Comparison of ENCODE assay signal across 1 cellular context in the genomic region with DNA sequence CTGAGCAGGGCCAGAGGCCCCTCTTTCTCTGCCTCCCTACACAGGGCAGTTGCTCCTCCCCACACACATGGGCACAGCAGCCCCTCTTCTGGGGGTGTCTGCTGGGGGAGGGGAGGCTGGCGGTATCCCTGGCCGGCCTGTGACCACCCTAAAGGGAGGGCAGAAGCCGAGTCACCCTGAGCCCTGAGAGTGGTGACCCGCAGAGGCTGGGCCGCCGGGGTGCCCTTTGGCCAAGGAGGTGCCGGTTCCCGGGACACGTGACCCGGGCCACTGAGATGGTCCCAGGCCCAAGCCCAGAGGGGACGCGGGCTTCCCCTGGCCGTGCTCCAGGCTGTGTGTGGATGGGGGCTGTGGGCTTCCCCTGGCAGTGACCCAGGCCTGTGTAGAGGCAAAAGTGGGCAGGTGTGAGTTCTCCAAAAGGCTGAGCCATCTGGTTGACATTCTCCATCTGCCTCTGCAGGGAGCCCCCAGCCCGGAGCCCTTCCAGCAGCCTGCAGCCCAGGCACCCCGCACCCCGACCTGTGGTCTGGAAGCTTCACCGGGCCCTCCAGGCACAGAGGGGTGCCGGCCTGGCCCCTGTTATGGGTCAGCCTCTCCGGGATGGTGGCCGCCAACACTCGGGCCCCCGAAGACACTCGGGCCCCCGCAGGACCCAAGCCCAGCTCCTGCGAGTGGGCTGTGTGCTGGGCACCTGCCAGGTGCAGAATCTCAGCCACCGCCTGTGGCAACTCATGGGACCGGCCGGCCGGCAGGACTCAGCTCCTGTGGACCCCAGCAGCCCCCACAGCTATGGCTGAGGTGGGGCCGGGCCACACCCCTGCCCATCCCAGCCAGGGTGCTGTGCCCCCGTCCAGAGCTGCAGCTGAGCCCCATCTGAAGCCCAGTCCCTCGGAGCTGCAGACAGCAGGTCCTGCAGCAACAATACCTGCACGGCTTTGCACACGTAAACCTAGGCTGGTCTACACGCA.
TF ChIP-seq lines count a peak whose summit lies in the region.

No MANE protein-coding gene starts in this region.

TF ChIP-seq in K562, 482 proteins besides CTCF, POLR2A, EP300 and RAD21:
- TF ChIP-seq CREBBP (IDR thresholded peaks at IDR 0.05; ENCODE audit: low read depth, low read length) (no peak), RFX1 (IDR thresholded peaks at IDR 0.05) (no peak), RBM14 (IDR thresholded peaks at IDR 0.05; ENCODE audit: borderline replicate concordance, insufficient read depth, low read depth, low read length) (0 out of 2 replicates have a peak, but pooled peaks have one; percentile 89), NCOR1 (IDR thresholded peaks at IDR 0.05) (no peak), RBFOX2 (IDR thresholded peaks at IDR 0.05; ENCODE audit: low read depth, low read length) (peak; percentile 75), POLR2G (IDR thresholded peaks at IDR 0.05; ENCODE audit: low read depth, low read length) (peak; percentile 50; the same call in 1 of the 2 replicates), ZFP30 (CRISPR knock-in tag; IDR thresholded peaks at IDR 0.05; ENCODE audit: borderline replicate concordance) (no peak)
- TF ChIP-seq, protein P1, sequence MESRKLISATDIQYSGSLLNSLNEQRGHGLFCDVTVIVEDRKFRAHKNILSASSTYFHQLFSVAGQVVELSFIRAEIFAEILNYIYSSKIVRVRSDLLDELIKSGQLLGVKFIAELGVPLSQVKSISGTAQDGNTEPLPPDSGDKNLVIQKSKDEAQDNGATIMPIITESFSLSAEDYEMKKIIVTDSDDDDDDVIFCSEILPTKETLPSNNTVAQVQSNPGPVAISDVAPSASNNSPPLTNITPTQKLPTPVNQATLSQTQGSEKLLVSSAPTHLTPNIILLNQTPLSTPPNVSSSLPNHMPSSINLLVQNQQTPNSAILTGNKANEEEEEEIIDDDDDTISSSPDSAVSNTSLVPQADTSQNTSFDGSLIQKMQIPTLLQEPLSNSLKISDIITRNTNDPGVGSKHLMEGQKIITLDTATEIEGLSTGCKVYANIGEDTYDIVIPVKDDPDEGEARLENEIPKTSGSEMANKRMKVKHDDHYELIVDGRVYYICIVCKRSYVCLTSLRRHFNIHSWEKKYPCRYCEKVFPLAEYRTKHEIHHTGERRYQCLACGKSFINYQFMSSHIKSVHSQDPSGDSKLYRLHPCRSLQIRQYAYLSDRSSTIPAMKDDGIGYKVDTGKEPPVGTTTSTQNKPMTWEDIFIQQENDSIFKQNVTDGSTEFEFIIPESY (CRISPR knock-in tag; IDR thresholded peaks at IDR 0.05): peak; percentile 84
- TF ChIP-seq, protein P2, sequence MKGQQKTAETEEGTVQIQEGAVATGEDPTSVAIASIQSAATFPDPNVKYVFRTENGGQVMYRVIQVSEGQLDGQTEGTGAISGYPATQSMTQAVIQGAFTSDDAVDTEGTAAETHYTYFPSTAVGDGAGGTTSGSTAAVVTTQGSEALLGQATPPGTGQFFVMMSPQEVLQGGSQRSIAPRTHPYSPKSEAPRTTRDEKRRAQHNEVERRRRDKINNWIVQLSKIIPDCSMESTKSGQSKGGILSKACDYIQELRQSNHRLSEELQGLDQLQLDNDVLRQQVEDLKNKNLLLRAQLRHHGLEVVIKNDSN (CRISPR knock-in tag; IDR thresholded peaks at IDR 0.05): peak; percentile 77
- TF ChIP-seq, protein P3, sequence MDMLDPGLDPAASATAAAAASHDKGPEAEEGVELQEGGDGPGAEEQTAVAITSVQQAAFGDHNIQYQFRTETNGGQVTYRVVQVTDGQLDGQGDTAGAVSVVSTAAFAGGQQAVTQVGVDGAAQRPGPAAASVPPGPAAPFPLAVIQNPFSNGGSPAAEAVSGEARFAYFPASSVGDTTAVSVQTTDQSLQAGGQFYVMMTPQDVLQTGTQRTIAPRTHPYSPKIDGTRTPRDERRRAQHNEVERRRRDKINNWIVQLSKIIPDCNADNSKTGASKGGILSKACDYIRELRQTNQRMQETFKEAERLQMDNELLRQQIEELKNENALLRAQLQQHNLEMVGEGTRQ (CRISPR knock-in tag; IDR thresholded peaks at IDR 0.05): peak; percentile 43
